In the genomic region with DNA sequence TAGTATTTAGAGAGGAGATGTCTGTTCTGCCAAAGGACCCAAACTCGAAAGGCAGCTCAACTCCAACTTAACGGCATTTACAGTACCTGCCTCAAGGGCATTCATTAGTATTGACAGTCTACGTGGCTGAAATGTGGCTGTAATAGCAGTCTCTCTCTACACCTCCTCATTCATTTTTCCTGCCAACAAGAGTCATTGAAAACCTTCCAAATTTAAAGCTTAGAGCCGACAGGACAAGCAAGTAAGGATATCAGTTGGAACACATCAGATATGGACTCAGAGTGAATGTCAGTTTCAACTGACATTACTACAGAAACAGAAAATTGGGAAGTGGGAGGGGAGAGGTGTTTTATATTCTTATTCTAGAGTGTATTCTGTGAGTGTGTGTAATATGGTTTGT, we compare ENCODE assay signal across 15 cellular contexts.
DNase-seq lines count a peak whose midpoint lies in the region; ATAC-seq, FAIRE-seq and TF ChIP-seq lines count a peak whose summit lies in the region.
"Had no signal": no experiment of that assay in that cellular context is flagged by ENCODE, and none has a peak within 500 bp of the region (broad histone marks: within the 10 kb centered on the region; RNA-seq: fewer than 3 reads in every experiment).

No MANE protein-coding gene starts in this region.

- H3K36me3 Mint-ChIP-seq in type B pancreatic cell (peaks cover 12% of the 10 kb centered on the region), MCF 10A (ENCODE audit: insufficient read depth, unreplicated experiment) (no peaks in the 10 kb centered on the region)
- H3K36me3 Mint-ChIP-seq: CD14-positive monocyte; CD8-positive, alpha-beta T cell; IgD-negative memory B cell had no signal

- no peak for ATAC-seq in HG02840 (IDR thresholded peaks at IDR 0.05; ENCODE audit: low FRiP score, unreplicated experiment)
- ATAC-seq: A549; CD8-positive, alpha-beta T cell had no signal

- H3K27ac Mint-ChIP-seq in type B pancreatic cell = peak overlapping the region; percentile 35
- no peak overlapping the region for H3K27ac Mint-ChIP-seq in MCF 10A (ENCODE audit: low read depth, unreplicated experiment)
- H3K27ac Mint-ChIP-seq: CD14-positive monocyte; CD8-positive, alpha-beta T cell; H9; IgD-negative memory B cell had no signal

- H3K27me3 Mint-ChIP-seq in type B pancreatic cell (no peaks in the 10 kb centered on the region), MCF 10A (ENCODE audit: insufficient read depth, unreplicated experiment) (peaks cover 11% of the 10 kb centered on the region)

- intact Hi-C loops in MCF 10A (cut with micrococcal nuclease) = no loop called here

- BruUV-seq in MCF 10A (replicated peaks; lab: Mats Ljungman, UMichigan) = no TSS peak

- TF ChIP-seq POLR2A in GM12891 (IDR thresholded peaks at IDR 0.05; ENCODE audit: low read depth, low read length) = no peak

- CTCF ChIA-PET in MCF 10A (lab: Yijun Ruan, JAX) = interaction anchor here (0.8 kb wide), 1 partner anchor 14 kb away, joined by 3 read pairs; no protein-coding TSS in a partner anchor

- FAIRE-seq in GM12891 (lab: Jason Lieb, UNC) = peak; percentile 28
- FAIRE-seq: A549 had no signal

- H3K4me1 Mint-ChIP-seq in type B pancreatic cell (ENCODE audit: unreplicated experiment) = peaks cover 48% of the 10 kb centered on the region
- H3K4me1 Mint-ChIP-seq in MCF 10A (ENCODE audit: insufficient read depth, unreplicated experiment) = no peaks in the 10 kb centered on the region
- H3K4me1 Mint-ChIP-seq: CD14-positive monocyte had no signal

- H3K9me3 Mint-ChIP-seq in type B pancreatic cell = peaks cover 8% of the 10 kb centered on the region
- H3K9me3 Mint-ChIP-seq in MCF 10A (ENCODE audit: unreplicated experiment) = no peaks in the 10 kb centered on the region
- H3K9me3 Mint-ChIP-seq: CD8-positive, alpha-beta T cell; H9; IgD-negative memory B cell had no signal

- TF ChIP-seq CTCF in type B pancreatic cell (conservative IDR thresholded peaks at IDR 0.05) (no peak), MCF 10A (IDR thresholded peaks at IDR 0.05; ENCODE audit: unreplicated experiment) (no peak)

- no peak for DNase-seq in GM12891 (ENCODE audit: insufficient read length, low spot score)
- peak; percentile 63 for DNase-seq in NCI-H69 (lab: John Stamatoyannopoulos, UW)
- DNase-seq in cerebellar cortex (ENCODE audit: low spot score) = peak; percentile 72
- no peak for DNase-seq in type B pancreatic cell (ENCODE audit: extremely low spot score, unreplicated experiment)
- no peak for DNase-seq in activated T-cell treated with anti-CD3 and anti-CD28 coated beads, Interleukin-2, amount 50 U/mL, for 1 hour
- DNase-seq in MCF 10A (ENCODE audit: unreplicated experiment) = no peak
- DNase-seq: CD8-positive, alpha-beta T cell; COR-L47; DMS53; GOT3; H9 had no signal

- POLR2A ChIA-PET in MCF 10A (lab: Yijun Ruan, JAX) = no interaction called here

- no peak overlapping the region for H3K4me3 Mint-ChIP-seq in type B pancreatic cell
- H3K4me3 Mint-ChIP-seq in MCF 10A (ENCODE audit: unreplicated experiment) = no peak overlapping the region
- H3K4me3 Mint-ChIP-seq: CD14-positive monocyte; CD8-positive, alpha-beta T cell; H9; IgD-negative memory B cell had no signal

TF ChIP-seq in GM12891, 5 proteins besides CTCF, POLR2A, EP300 and RAD21:
- TF ChIP-seq POU2F2 (IDR thresholded peaks at IDR 0.05; ENCODE audit: low read depth, low read length) = no peak
- no peak for TF ChIP-seq SPI1 (IDR thresholded peaks at IDR 0.05; ENCODE audit: low read depth, low read length)
- TF ChIP-seq POLR2AphosphoS5 (IDR thresholded peaks at IDR 0.05; ENCODE audit: low read depth, low read length) = no peak
- TF ChIP-seq TAF1 (IDR thresholded peaks at IDR 0.05; ENCODE audit: low read depth, low read length) = no peak
- no peak for TF ChIP-seq PAX5 (IDR thresholded peaks at IDR 0.05; ENCODE audit: insufficient read depth, low read length, severe bottlenecking)

Comparison
In these comparisons a context has a peak if more than half of its experiments do, and no peak if none do; other contexts are left out.
1. DNase-seq: peak in NCI-H69 (single experiment) and cerebellar cortex (single experiment); none in GM12891 (single experiment), type B pancreatic cell (single experiment), activated T-cell treated with anti-CD3 and anti-CD28 coated beads, Interleukin-2, amount 50 U/mL, for 1 hour (single experiment) and MCF 10A (single experiment).